ENCODE assay signal across 8 cellular contexts in the genomic region with DNA sequence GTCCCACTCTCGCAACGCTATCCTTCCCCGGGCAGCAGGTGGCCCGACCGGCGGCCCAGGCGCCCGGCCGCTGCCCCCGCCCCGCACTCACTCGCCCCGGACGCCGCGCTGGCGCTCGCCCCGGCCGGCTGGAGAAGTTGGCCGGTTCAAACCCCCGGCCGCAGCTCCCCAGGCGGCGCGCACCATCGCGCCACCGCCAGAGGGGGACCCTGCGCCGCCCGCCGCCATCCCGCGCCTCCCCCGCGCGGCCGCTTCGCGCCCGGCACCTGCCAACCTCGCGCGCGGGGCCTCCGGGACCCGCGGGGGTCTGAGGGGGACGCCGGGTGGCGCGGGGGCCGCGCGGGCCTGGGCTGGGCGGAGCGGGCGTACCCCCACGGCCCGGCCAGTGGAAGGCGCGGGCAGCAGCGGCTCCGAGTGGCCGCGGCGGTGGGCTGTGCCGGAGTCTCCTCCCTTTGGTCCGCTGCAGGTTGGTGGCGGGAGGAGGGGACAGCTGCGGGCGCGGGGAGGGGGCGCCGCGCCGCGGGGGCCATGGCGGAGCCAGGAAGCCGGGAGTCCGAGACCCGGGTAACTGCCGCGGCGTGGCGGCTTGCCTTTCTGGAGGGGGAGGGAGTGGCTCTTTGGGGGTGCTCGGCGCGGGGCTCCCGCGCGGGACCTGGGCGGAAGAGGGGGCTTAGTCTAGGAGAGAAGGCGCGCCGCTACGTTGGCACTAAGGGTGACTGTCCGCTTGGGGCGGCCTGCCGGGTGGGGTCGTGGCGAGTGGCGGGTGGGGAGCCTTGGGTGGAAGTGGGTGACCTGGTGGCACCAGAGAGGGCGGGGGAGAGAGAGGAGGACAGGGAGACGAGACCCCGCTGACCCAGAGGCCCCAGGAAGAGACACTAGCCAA. TPM values are rescaled to one million over a fixed set of nuclear protein-coding genes. Genes with fewer than 3 reads are reported as not detected.
DNase-seq lines count a peak whose midpoint lies in the region; ATAC-seq and TF ChIP-seq lines count a peak whose summit lies in the region.

A gene (plus strand): TSS at position 434 of the 883 bp plus-strand sequence. CDS start 95 bp downstream, at position 529.
A gene (minus strand): TSS at position 139 of the 883 bp plus-strand sequence. CDS start 715 bp downstream, outside the sequence.

- TF ChIP-seq CTCF in GM20000 (IDR thresholded peaks at IDR 0.05; ENCODE audit: extremely low read depth, missing control alignments) (no peak), brain (conservative IDR thresholded peaks at IDR 0.05) (peak in 1 of 2 experiments; percentile 35)

- H3K4me3 ChIP-seq in iPS-11a (ENCODE audit: low read depth, low read length) = peak within 1 kb of the TSS; percentile 77

- ATAC-seq in T-cell (replicated peaks in 1 of 4) = peak; percentile 68 to 80 (median 74)
- no peak for ATAC-seq in HG02840 (IDR thresholded peaks at IDR 0.05; ENCODE audit: low FRiP score, unreplicated experiment)

- H3K27ac Mint-ChIP-seq in T-cell (peak within 1 kb of the TSS in 1 of 2 donors; percentile 49), brain (peak within 1 kb of the TSS; percentile 92 to 98 (median 95))

- H3K27me3 Mint-ChIP-seq in T-cell = peaks cover 4 to 9% of the 10 kb centered on the region in 2 donors
- peaks cover 8% of the 10 kb centered on the region for H3K27me3 Mint-ChIP-seq in brain

- DNase-seq in D341Med (ENCODE audit: low spot score) (peak; percentile 95), GM20000 (ENCODE audit: low spot score) (peak; percentile 95), KG1 (lab: John Stamatoyannopoulos, UW) (peak; percentile 62), T-cell (peak in 21 of 34 experiments; percentile 8 to 47 (median 26)), retina (peak; percentile 77)

- H3K9me3 Mint-ChIP-seq in T-cell (no peaks in the 10 kb centered on the region), brain (no peaks in the 10 kb centered on the region)

- peaks cover 4 to 16% (median 6%) of the 10 kb centered on the region in 3 donors for H3K4me1 Mint-ChIP-seq in T-cell
- H3K4me1 Mint-ChIP-seq in brain = peaks cover 46% of the 10 kb centered on the region

- CTCF ChIA-PET in T-cell (lab: Charles Lee) = no interaction called here

- H3K4me3 Mint-ChIP-seq in T-cell (peak within 1 kb of the TSS; percentile 74 to 82 (median 79)), brain (peak within 1 kb of the TSS; percentile 93 to 97 (median 94))

- H3K36me3 Mint-ChIP-seq in T-cell (no peaks in the 10 kb centered on the region), brain (no peaks in the 10 kb centered on the region)

- POLR2A ChIA-PET in T-cell (lab: Charles Lee) = interaction anchor here in 1 of 2 donors (0.5 kb wide), 1 partner anchor 1084 kb away, joined by 5 read pairs; no protein-coding TSS in a partner anchor

RNA-seq across cellular contexts. Expression of the first gene that starts in this region (rescaled TPM):
- 10 to 100 TPM in 1 of 5 donors, 1 to 10 TPM in 4; 2.4 to 10.7 (median 7.1) TPM for total RNA-seq in T-cell
- 65.7 TPM for polyA plus RNA-seq in brain (ENCODE audit: insufficient read depth, low read depth, low replicate concordance)

RNA-seq across cellular contexts. Expression of the second gene that starts in this region (rescaled TPM):
- total RNA-seq in T-cell = 1 to 10 TPM in 3 of 5 donors, under 1 TPM in 2; 0.61 to 2.2 (median 1.0) TPM
- 36.3 TPM for polyA plus RNA-seq in brain (ENCODE audit: insufficient read depth, low read depth, low replicate concordance)

Comparison
In these comparisons a context has a peak if more than half of its experiments do, and no peak if none do; other contexts are left out.
1. DNase-seq: peak in every context shown above with its lines; median percentile 95 in D341Med; 95 in GM20000; 77 in retina; 62 in KG1; 26 in T-cell.